In genomic region chr2:102483086-102483485, GRCh38 we compare ENCODE assay signal across 35 cellular contexts. TPM values are rescaled to one million over a fixed set of nuclear protein-coding genes. Genes with fewer than 3 reads are reported as not detected.
"Had no signal": no experiment of that assay in that cellular context is flagged by ENCODE, and none has a peak within 500 bp of the region (broad histone marks: within the 10 kb centered on the region; RNA-seq: fewer than 3 reads in every experiment).

No MANE protein-coding gene starts in this region.

- H3K9me3 ChIP-seq: MG63, SJCRH30 had no signal

- ATAC-seq: activated CD4-positive, CD25-positive, alpha-beta regulatory T cell treated with anti-CD3 and anti-CD28 coated beads, Interleukin-2, amount 50 U/mL, for 24 hours; activated CD8-positive, alpha-beta T cell treated with anti-CD3 and anti-CD28 coated beads for 36 hours; activated T-cell treated with anti-CD3 and anti-CD28 coated beads, Interleukin-2, amount 50 U/mL, for 72 hours; activated T-helper 17 cell treated with anti-CD3 and anti-CD28 coated beads, Interleukin-2, amount 50 U/mL, for 72 hours; Panc1; WTC11 had no signal

- H3K27ac ChIP-seq: brain microvascular endothelial cell, SJCRH30, SK-N-MC had no signal

- H3K36me3 ChIP-seq: brain microvascular endothelial cell, MG63, SJCRH30 had no signal

- H3K27me3 ChIP-seq: brain microvascular endothelial cell, MG63 had no signal

- H3K4me3 ChIP-seq: MG63, SJCRH30, SK-N-MC had no signal

- DNase-seq: activated CD4-positive, alpha-beta T cell treated with anti-CD3 and anti-CD28 coated beads for 48 hours; activated CD4-positive, alpha-beta T cell treated with anti-CD3 and anti-CD28 coated beads, Interleukin-2, amount 50 U/mL, for 4 hours; activated CD8-positive, alpha-beta T cell treated with anti-CD3 and anti-CD28 coated beads for 36 hours; activated effector memory CD4-positive, alpha-beta T cell treated with anti-CD3 and anti-CD28 coated beads, Interleukin-2, amount 50 U/mL, for 16 hours; activated naive CD4-positive, alpha-beta T cell; activated naive CD4-positive, alpha-beta T cell treated with anti-CD3 and anti-CD28 coated beads, Interleukin-2, amount 50 U/mL, for 16 hours; activated naive CD8-positive, alpha-beta T cell treated with anti-CD3 and anti-CD28 coated beads for 36 hours; activated T-cell treated with anti-CD3 and anti-CD28 coated beads, Interleukin-2, amount 50 U/mL, for 1 hour; activated T-cell treated with anti-CD3 and anti-CD28 coated beads, Interleukin-2, amount 50 U/mL, for 72 hours; amniotic stem cell; aorta; brain microvascular endothelial cell; central memory CD4-positive, alpha-beta T cell; Kasumi-1; KG1; MG63; NCI-H1105; NCI-H1417 treated with DMSO at 0.1 percent for 48 hours; NCI-H187 treated with DMSO at 0.1 percent for 48 hours; NCI-H2081; NCI-H2171 treated with DMSO at 0.1 percent for 48 hours; NCI-H226; NCI-H446 treated with DMSO at 0.1 percent for 48 hours; NCI-H526; NCI-H748 treated with DMSO at 0.1 percent for 48 hours; SHP77; SJCRH30 had no signal

RNA-seq across cellular contexts. Expression of gene SLC9A4, which starts 10.1 kb away (rescaled TPM):
- total RNA-seq: activated naive CD8-positive, alpha-beta T cell treated with anti-CD3 and anti-CD28 coated beads for 36 hours; cerebellum; RPMI7951 had no signal
- polyA plus RNA-seq: aorta, IgD-negative memory B cell had no signal
